20 cellular contexts compared by ENCODE assay signal in the genomic region with DNA sequence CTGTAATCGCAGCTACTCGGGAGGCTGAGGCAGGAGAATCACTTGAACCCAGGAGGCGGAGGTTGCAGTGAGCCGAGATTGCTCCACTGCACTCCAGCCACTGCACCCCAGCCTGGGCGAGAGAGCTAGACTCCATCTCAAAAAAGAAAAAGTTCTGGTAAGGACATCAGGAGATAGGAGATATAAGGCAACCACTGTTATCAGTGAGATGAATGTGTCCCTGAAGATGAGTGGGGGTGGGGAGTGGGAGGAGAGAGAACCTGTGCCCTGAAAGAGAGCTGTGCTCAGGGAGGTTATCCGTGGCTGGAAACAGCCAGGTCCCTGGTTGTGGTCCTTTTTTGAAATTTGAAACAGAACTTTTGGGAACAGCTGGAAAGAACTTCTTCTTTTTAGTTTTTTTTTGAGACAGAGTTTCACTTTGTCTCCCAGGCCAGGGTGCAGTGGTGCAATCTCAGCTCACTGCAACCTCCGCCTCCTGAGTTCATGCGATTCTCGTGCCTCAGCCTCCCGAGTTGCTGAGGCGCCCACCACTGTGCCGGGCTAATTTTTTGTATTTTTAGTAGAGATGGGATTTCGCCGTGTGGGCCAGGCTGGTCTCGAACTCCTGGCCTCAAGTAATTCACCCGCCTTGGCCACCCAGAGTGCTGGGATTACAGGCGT. TPM values are rescaled to one million over a fixed set of nuclear protein-coding genes. Genes with fewer than 3 reads are reported as not detected.
DNase-seq lines count a peak whose midpoint lies in the region; TF ChIP-seq lines count a peak whose summit lies in the region.
"Had no signal": no experiment of that assay in that cellular context is flagged by ENCODE, and none has a peak within 500 bp of the region (broad histone marks: within the 10 kb centered on the region; RNA-seq: fewer than 3 reads in every experiment).

No MANE protein-coding gene starts in this region.

- H3K4me1 Mint-ChIP-seq in osteocyte (ENCODE audit: unreplicated experiment) = peaks cover 38% of the 10 kb centered on the region

- POLR2A ChIA-PET in OCI-LY7 (lab: Charles Lee) = interaction anchor here (0.6 to 2.0 kb wide), 2 partner anchors 8 to 390 kb away, joined by 3 to 8 read pairs; partner anchors contain the start of gene ZDHHC12

- no TSS peak for BruUV-seq in OCI-LY7 (replicated peaks; lab: Mats Ljungman, UMichigan)

- H3K27me3 Mint-ChIP-seq in osteocyte (ENCODE audit: unreplicated experiment) = no peaks in the 10 kb centered on the region
- H3K27me3 Mint-ChIP-seq: activated naive CD4-positive, alpha-beta T cell treated with anti-CD3 and anti-CD28 coated beads, Interleukin-2, amount 50 U/mL, for 24 hours; CD4-positive, alpha-beta memory T cell had no signal

- intact Hi-C loops in OCI-LY7 (cut with micrococcal nuclease; ENCODE audit: unreplicated experiment) = no loop called here
- intact Hi-C loops in stomach (cut with DNase I; ENCODE audit: low total_unique reads) = no loop called here

- H3K9me2 ChIP-seq in OCI-LY7 (ENCODE audit: insufficient read depth, low read length) = no peaks in the 10 kb centered on the region

- TF ChIP-seq CTCF in OCI-LY7 (conservative IDR thresholded peaks at IDR 0.05; ENCODE audit: low read length) (no peak), stomach (IDR thresholded peaks at IDR 0.05) (no peak), osteocyte (IDR thresholded peaks at IDR 0.05) (no peak)

- no peak overlapping the region for H3K4me3 Mint-ChIP-seq in osteocyte (ENCODE audit: unreplicated experiment)

- CTCF ChIA-PET in OCI-LY7 (lab: Charles Lee; ENCODE audit: unreplicated experiment) = no interaction called here

- 83 to 91% (median 89%) methylated on average over 17 of the region's 17 CpGs for WGBS in stomach, 5 donors

- no peaks in the 10 kb centered on the region for H4K20me1 ChIP-seq in OCI-LY7 (ENCODE audit: insufficient read depth, low read length)

- TF ChIP-seq EP300 in stomach (IDR thresholded peaks at IDR 0.05) = no peak

- H3K4me1 ChIP-seq in OCI-LY7 (ENCODE audit: insufficient read depth, low read length, poor library complexity, severe bottlenecking) (peaks cover 34% of the 10 kb centered on the region), stomach (peaks cover 39 to 65% (median 53%) of the 10 kb centered on the region in 4 donors)

- no peaks in the 10 kb centered on the region for H3K36me3 Mint-ChIP-seq in osteocyte (ENCODE audit: unreplicated experiment)
- H3K36me3 Mint-ChIP-seq: activated naive CD4-positive, alpha-beta T cell treated with anti-CD3 and anti-CD28 coated beads, Interleukin-2, amount 50 U/mL, for 24 hours had no signal

- H3K4me2 ChIP-seq in OCI-LY7 (ENCODE audit: low read length) = peak overlapping the region; percentile 17; the same call in 1 of the 2 replicates
- H3K4me2 ChIP-seq: smooth muscle cell had no signal

- H3K27ac ChIP-seq in OCI-LY7 (ENCODE audit: low read depth, low read length, poor library complexity, severe bottlenecking) (no peak overlapping the region), cingulate gyrus (ENCODE audit: low read depth, low read length) (peak overlapping the region; percentile 19), stomach (peak overlapping the region in 3 of 5 donors; percentile 1 to 68 (median 14))

- H3K4me3 ChIP-seq in OCI-LY7 (ENCODE audit: low read depth, low read length, poor library complexity, severe bottlenecking) = no peak overlapping the region
- H3K4me3 ChIP-seq in stomach = no peak overlapping the region
- H3K4me3 ChIP-seq: heart left ventricle, smooth muscle cell, tibial nerve had no signal

- TF ChIP-seq POLR2A in stomach (IDR thresholded peaks at IDR 0.05) = no peak

- DNase-seq in NOMO-1 treated with DMSO at 0.1 percent for 48 hours (lab: John Stamatoyannopoulos, UW; ENCODE audit: unreplicated experiment) (peak; percentile 27), NOMO-1 treated with dmso at 0.1 percent for 144 hours (lab: John Stamatoyannopoulos, UW; ENCODE audit: unreplicated experiment) (no peak), OCI-LY7 (ENCODE audit: low spot score) (no peak), stomach (no peak), ureter (ENCODE audit: low spot score) (no peak), osteocyte (ENCODE audit: extremely low spot score, unreplicated experiment) (no peak), HCEC 1CT (no peak)
- DNase-seq: 8988T; activated CD4-positive, alpha-beta T cell treated with anti-CD3 and anti-CD28 coated beads, Interleukin-2, amount 50 U/mL, for 1 hour; CD4-positive, alpha-beta memory T cell; dorsolateral prefrontal cortex; esophagus squamous epithelium; heart left ventricle; NCI-H1436; T-helper 9 cell had no signal

- peaks cover 59% of the 10 kb centered on the region for H3K79me2 ChIP-seq in OCI-LY7 (ENCODE audit: insufficient read depth, low read depth, low read length)

- no peak overlapping the region for H3K27ac Mint-ChIP-seq in osteocyte (ENCODE audit: unreplicated experiment)
- H3K27ac Mint-ChIP-seq: activated naive CD4-positive, alpha-beta T cell treated with anti-CD3 and anti-CD28 coated beads, Interleukin-2, amount 50 U/mL, for 24 hours; stimulated activated effector memory CD8-positive, alpha-beta T cell treated with anti-CD3 and anti-CD28 coated beads, Interleukin-12 subunit alpha, Interleukin-12 subunit beta, amount 100 ng/mL, for 72 hours had no signal

- H3K27me3 ChIP-seq in stomach = no peaks in the 10 kb centered on the region
- H3K27me3 ChIP-seq: dorsolateral prefrontal cortex, esophagus squamous epithelium, heart left ventricle, tibial nerve had no signal

- H3K36me3 ChIP-seq in OCI-LY7 (ENCODE audit: insufficient read depth, low read length) (peaks cover 6% of the 10 kb centered on the region; the same call in 1 of the 2 replicates), stomach (no peaks in the 10 kb centered on the region)
- H3K36me3 ChIP-seq: esophagus squamous epithelium, heart left ventricle, tibial nerve had no signal

- no peaks in the 10 kb centered on the region for H3K9me3 ChIP-seq in OCI-LY7 (ENCODE audit: low read length)
- no peaks in the 10 kb centered on the region for H3K9me3 ChIP-seq in stomach
- H3K9me3 ChIP-seq: esophagus squamous epithelium, heart left ventricle, tibial nerve had no signal

- H2AFZ ChIP-seq in OCI-LY7 (ENCODE audit: low read length) = no peak overlapping the region

- no peaks in the 10 kb centered on the region for H3K9me3 Mint-ChIP-seq in osteocyte (ENCODE audit: unreplicated experiment)
- H3K9me3 Mint-ChIP-seq: activated naive CD4-positive, alpha-beta T cell treated with anti-CD3 and anti-CD28 coated beads, Interleukin-2, amount 50 U/mL, for 24 hours; stimulated activated effector memory CD8-positive, alpha-beta T cell treated with anti-CD3 and anti-CD28 coated beads, Interleukin-12 subunit alpha, Interleukin-12 subunit beta, amount 100 ng/mL, for 72 hours had no signal

RNA-seq across cellular contexts. Expression of gene PTPA, which starts 2.6 kb away (rescaled TPM):
- 106 and 109 TPM in 2 replicates for total RNA-seq in OCI-LY7 (2014; rRNA removed; shearing (Covaris generic))
- total RNA-seq in OCI-LY7 (2022) = 95.8 and 111 TPM in 2 replicates
- 100 to 1,000 TPM in 1 of 5 donors, 10 to 100 TPM in 4; 12.3 to 118 (median 48.8) TPM for total RNA-seq in stomach
- 100 to 1,000 TPM in 1 of 3 donors, 10 to 100 TPM in 2; 69.2 to 111 (median 77.9) TPM for polyA plus RNA-seq in stomach
- total RNA-seq in ureter = 143 TPM
- total RNA-seq in osteocyte = 140 and 150 TPM in 2 replicates

RNA-seq across cellular contexts. Expression of gene CRAT, which starts 3.2 kb away (rescaled TPM):
- 0.26 and 1.8 TPM in 2 replicates for total RNA-seq in OCI-LY7 (2014; rRNA removed; shearing (Covaris generic))
- 5.3 and 6.5 TPM in 2 replicates for total RNA-seq in OCI-LY7 (2022)
- 10 to 100 TPM; 13.0 to 92.2 (median 49.6) TPM for total RNA-seq in stomach
- polyA plus RNA-seq in stomach = 10 to 100 TPM; 25.8 to 28.5 (median 28.1) TPM
- total RNA-seq in ureter = 42.1 TPM
- total RNA-seq in osteocyte = 55.1 and 55.5 TPM in 2 replicates

RNA-seq across cellular contexts. Expression of gene DOLPP1, which starts 32.9 kb away (rescaled TPM):
- total RNA-seq in OCI-LY7 (2014; rRNA removed; shearing (Covaris generic)) = 15.1 and 16.9 TPM in 2 replicates
- 13.5 and 16.9 TPM in 2 replicates for total RNA-seq in OCI-LY7 (2022)
- 10 to 100 TPM in 4 of 5 donors, 1 to 10 TPM in 1; 5.5 to 84.0 (median 17.4) TPM for total RNA-seq in stomach
- polyA plus RNA-seq in stomach = 10 to 100 TPM in 1 of 3 donors, 1 to 10 TPM in 2; 3.4 to 11.4 (median 8.3) TPM
- 18.2 TPM for total RNA-seq in ureter
- total RNA-seq in osteocyte = 13.3 and 19.3 TPM in 2 replicates
